In genomic region chr1:18581420-18581880, GRCh38 we compare ENCODE assay signal across 10 cellular contexts. TPM values are rescaled to one million over a fixed set of nuclear protein-coding genes. Genes with fewer than 3 reads are reported as not detected.
DNase-seq lines count a peak whose midpoint lies in the region; ATAC-seq, FAIRE-seq and TF ChIP-seq lines count a peak whose summit lies in the region.
"Had no signal": no experiment of that assay in that cellular context is flagged by ENCODE, and none has a peak within 500 bp of the region (broad histone marks: within the 10 kb centered on the region; RNA-seq: fewer than 3 reads in every experiment).

No MANE protein-coding gene starts in this region.

- peak; percentile 15 for DNase-seq in NCI-H510A treated with DMSO at 0.1 percent for 48 hours (lab: John Stamatoyannopoulos, UW)
- DNase-seq in NCI-H510A (lab: John Stamatoyannopoulos, UW), result no peak
- DNase-seq in MG63, result peak; percentile 34
- peak; percentile 12 for DNase-seq in activated T-helper 2 cell treated with anti-CD3 and anti-CD28 coated beads, Interferon-gamma antibody, Interleukin-2, Interleukin-4, amounts not matched to agents 10 μg/mL and 5 μg/mL and 100 μg/mL, durations not matched to agents 14 hours and 24 hours and 36 hours (ENCODE audit: low spot score)
- no peak for DNase-seq in keratinocyte (ENCODE audit: low read depth, low spot score)
- peak; percentile 35 for DNase-seq in superior temporal gyrus (ENCODE audit: extremely low spot score)
- no peak for DNase-seq in coronary artery (ENCODE audit: low spot score)

- no peaks in the 10 kb centered on the region for H3K9me3 Mint-ChIP-seq in activated T-helper 2 cell treated with anti-CD3 and anti-CD28 coated beads, Interferon-gamma antibody, Interleukin-2, Interleukin-4, amounts not matched to agents 10 μg/mL and 5 μg/mL and 100 μg/mL, durations not matched to agents 14 hours and 24 hours and 36 hours

- H3K27ac ChIP-seq in keratinocyte (ENCODE audit: control insufficient read depth, insufficient read depth, low read length) (no peak overlapping the region), coronary artery (no peak overlapping the region)
- H3K27ac ChIP-seq: neutrophil had no signal

- H3K4me3 ChIP-seq in MG63, result no peak overlapping the region
- H3K4me3 ChIP-seq in keratinocyte (ENCODE audit: control insufficient read depth in 2 of 3, extremely low read depth in 1 of 3, insufficient read depth in 2 of 3, low read depth in 1 of 3, low read length in 3 of 3), result no peak overlapping the region
- H3K4me3 ChIP-seq in coronary artery, result no peak overlapping the region

- no peak overlapping the region for H3K27ac Mint-ChIP-seq in activated T-helper 2 cell treated with anti-CD3 and anti-CD28 coated beads, Interferon-gamma antibody, Interleukin-2, Interleukin-4, amounts not matched to agents 10 μg/mL and 5 μg/mL and 100 μg/mL, durations not matched to agents 14 hours and 24 hours and 36 hours

- H3K4me2 ChIP-seq in keratinocyte (ENCODE audit: control insufficient read depth, extremely low read depth, insufficient read depth, low read depth, low read length), result no peak overlapping the region

- no peak overlapping the region for H2AFZ ChIP-seq in keratinocyte (ENCODE audit: control insufficient read depth, low read length)

- H3K9ac ChIP-seq in keratinocyte (ENCODE audit: control insufficient read depth, extremely low read depth, insufficient read depth, low read length), result no peak overlapping the region

- peak; percentile 75 to 95 (median 93) for TF ChIP-seq CTCF in keratinocyte (optimal IDR thresholded peaks at IDR 0.05 in 1 of 3, IDR thresholded peaks at IDR 0.05 in 1 of 3, conservative IDR thresholded peaks at IDR 0.05 in 1 of 3; ENCODE audit: extremely low read depth in 1 of 3, insufficient read depth in 2 of 3, low read length in 3 of 3)
- no peak for TF ChIP-seq CTCF in coronary artery (IDR thresholded peaks at IDR 0.05)

- H4K20me1 ChIP-seq in keratinocyte (ENCODE audit: control insufficient read depth, extremely low read depth, insufficient read depth, low read length), result no peaks in the 10 kb centered on the region

- no peaks in the 10 kb centered on the region for H3K36me3 Mint-ChIP-seq in activated T-helper 2 cell treated with anti-CD3 and anti-CD28 coated beads, Interferon-gamma antibody, Interleukin-2, Interleukin-4, amounts not matched to agents 10 μg/mL and 5 μg/mL and 100 μg/mL, durations not matched to agents 14 hours and 24 hours and 36 hours (ENCODE audit: low read depth)

- no peak overlapping the region for H3K4me3 Mint-ChIP-seq in activated T-helper 2 cell treated with anti-CD3 and anti-CD28 coated beads, Interferon-gamma antibody, Interleukin-2, Interleukin-4, amounts not matched to agents 10 μg/mL and 5 μg/mL and 100 μg/mL, durations not matched to agents 14 hours and 24 hours and 36 hours (ENCODE audit: low read depth)

- no peaks in the 10 kb centered on the region for H3K9me3 ChIP-seq in MG63
- H3K9me3 ChIP-seq in keratinocyte (ENCODE audit: control insufficient read depth, low read depth, low read length), result no peaks in the 10 kb centered on the region
- H3K9me3 ChIP-seq: neutrophil had no signal

- no peaks in the 10 kb centered on the region for H3K27me3 Mint-ChIP-seq in activated T-helper 2 cell treated with anti-CD3 and anti-CD28 coated beads, Interferon-gamma antibody, Interleukin-2, Interleukin-4, amounts not matched to agents 10 μg/mL and 5 μg/mL and 100 μg/mL, durations not matched to agents 14 hours and 24 hours and 36 hours (ENCODE audit: low read depth)

- H3K4me1 ChIP-seq in keratinocyte (ENCODE audit: control insufficient read depth, extremely low read depth, insufficient read depth, low read length), result peaks cover 4% of the 10 kb centered on the region

- H3K36me3 ChIP-seq in MG63 (no peaks in the 10 kb centered on the region), keratinocyte (ENCODE audit: control insufficient read depth in 2 of 2, extremely low read depth in 1 of 2, insufficient read depth in 2 of 2, low read length in 2 of 2) (no peaks in the 10 kb centered on the region)
- H3K36me3 ChIP-seq: neutrophil had no signal

- no peak for FAIRE-seq in keratinocyte (lab: Jason Lieb, UNC)

- H3K27me3 ChIP-seq in MG63, result no peaks in the 10 kb centered on the region
- no peaks in the 10 kb centered on the region for H3K27me3 ChIP-seq in keratinocyte (ENCODE audit: control insufficient read depth, extremely low read depth, insufficient read depth, low read length)

- intact Hi-C loops in activated T-helper 2 cell treated with anti-CD3 and anti-CD28 coated beads, Interferon-gamma antibody, Interleukin-2, Interleukin-4, amounts not matched to agents 10 μg/mL and 5 μg/mL and 100 μg/mL, durations not matched to agents 14 hours and 24 hours and 36 hours (cut with micrococcal nuclease), result no loop called here

- dilution Hi-C loops in keratinocyte (cut with MboI; ENCODE audit: extremely low pct_ligation_motif_present, low sequenced_read_pairs), result no loop called here

- H3K79me2 ChIP-seq in keratinocyte (ENCODE audit: control insufficient read depth, insufficient read depth, low read length), result no peaks in the 10 kb centered on the region

- ATAC-seq in HG02852 (IDR thresholded peaks at IDR 0.05; ENCODE audit: unreplicated experiment), result no peak

- H3K9me1 ChIP-seq in keratinocyte (ENCODE audit: control insufficient read depth, extremely low read depth, insufficient read depth, low read length), result no peaks in the 10 kb centered on the region

- no peaks in the 10 kb centered on the region for H3K4me1 Mint-ChIP-seq in activated T-helper 2 cell treated with anti-CD3 and anti-CD28 coated beads, Interferon-gamma antibody, Interleukin-2, Interleukin-4, amounts not matched to agents 10 μg/mL and 5 μg/mL and 100 μg/mL, durations not matched to agents 14 hours and 24 hours and 36 hours (ENCODE audit: low read depth)

RNA-seq across cellular contexts. Expression of gene PAX7, which starts 49.2 kb away (rescaled TPM):
- not detected in 2 replicates for total RNA-seq in MG63 (2014; rRNA removed; shearing (Covaris generic); ENCODE audit: low replicate concordance)
- total RNA-seq in activated T-helper 2 cell treated with anti-CD3 and anti-CD28 coated beads, Interferon-gamma antibody, Interleukin-2, Interleukin-4, amounts not matched to agents 10 μg/mL and 5 μg/mL and 100 μg/mL, durations not matched to agents 14 hours and 24 hours and 36 hours, result not detected in 2 replicates
- not detected in 3 replicates for polyA plus RNA-seq in keratinocyte
- not detected for polyA plus RNA-seq in keratinocyte (2011; ENCODE audit: low read depth)
- polyA plus RNA-seq in keratinocyte (2011; cell fraction: cytosol; rRNA removed), result not detected in 2 replicates
- not detected in 2 replicates for polyA plus RNA-seq in keratinocyte (2011; cell fraction: nucleus; rRNA removed)
- polyA plus RNA-seq in keratinocyte (2012; ENCODE audit: low replicate concordance), result not detected in 2 replicates
- 0.03 TPM in 1 of 3 replicates, not detected in the others for polyA minus RNA-seq in keratinocyte
- polyA minus RNA-seq in keratinocyte (2011; cell fraction: cytosol; rRNA and poly(A)+ RNA removed), result not detected
- not detected in 2 replicates for polyA minus RNA-seq in keratinocyte (2011; cell fraction: nucleus; rRNA and poly(A)+ RNA removed)
- total RNA-seq: activated CD8-positive, alpha-beta memory T cell treated with anti-CD3 and anti-CD28 coated beads for 36 hours had no signal

Comparison
In these comparisons a context has a peak if more than half of its experiments do, and no peak if none do; other contexts are left out.
1. DNase-seq: peak in NCI-H510A treated with DMSO at 0.1 percent for 48 hours (single experiment), MG63 (single experiment), activated T-helper 2 cell treated with anti-CD3 and anti-CD28 coated beads, Interferon-gamma antibody, Interleukin-2, Interleukin-4, amounts not matched to agents 10 μg/mL and 5 μg/mL and 100 μg/mL, durations not matched to agents 14 hours and 24 hours and 36 hours (single experiment) and superior temporal gyrus (single experiment); none in NCI-H510A (single experiment), keratinocyte (single experiment) and coronary artery (single experiment).